Comparison of ENCODE assay signal across 19 cellular contexts in genomic region chr4:185580699-185581098, GRCh38. TPM values are rescaled to one million over a fixed set of nuclear protein-coding genes. Genes with fewer than 3 reads are reported as not detected.
DNase-seq lines count a peak whose midpoint lies in the region; FAIRE-seq and TF ChIP-seq lines count a peak whose summit lies in the region.
"Had no signal": no experiment of that assay in that cellular context is flagged by ENCODE, and none has a peak within 500 bp of the region (broad histone marks: within the 10 kb centered on the region; RNA-seq: fewer than 3 reads in every experiment).

No MANE protein-coding gene starts in this region.

- H3K9ac ChIP-seq in mammary epithelial cell (ENCODE audit: insufficient read depth, low read length) (no peak overlapping the region), mesendoderm (ENCODE audit: low read length) (no peak overlapping the region)

- H3K4me1 ChIP-seq in mammary epithelial cell (ENCODE audit: insufficient read depth, low read length) = no peaks in the 10 kb centered on the region
- no peaks in the 10 kb centered on the region for H3K4me1 ChIP-seq in breast epithelium
- no peaks in the 10 kb centered on the region for H3K4me1 ChIP-seq in mesendoderm (ENCODE audit: control insufficient read depth, low read depth, low read length)
- H3K4me1 ChIP-seq: A549 had no signal

- H3K27ac ChIP-seq in mammary epithelial cell (ENCODE audit: insufficient read depth, low read depth, low read length) (no peak overlapping the region), breast epithelium (no peak overlapping the region), mesendoderm (ENCODE audit: low read depth, low read length) (no peak overlapping the region)
- H3K27ac ChIP-seq: A549, HL-60, SK-N-MC had no signal

- H2BK120ac ChIP-seq in mesendoderm (ENCODE audit: low read depth, low read length) = no peak overlapping the region

- no peak overlapping the region for H2BK5ac ChIP-seq in mesendoderm (ENCODE audit: low read length)

- TF ChIP-seq POLR2A in breast epithelium (IDR thresholded peaks at IDR 0.05) = no peak

- no peak overlapping the region for H3K4me2 ChIP-seq in mammary epithelial cell (ENCODE audit: insufficient read depth, low read depth, low read length)
- H3K4me2 ChIP-seq in mesendoderm (ENCODE audit: low read length) = no peak overlapping the region
- H3K4me2 ChIP-seq: A549 had no signal

- intact Hi-C loops in mammary epithelial cell (cut with micrococcal nuclease) = no loop called here
- intact Hi-C loops in breast epithelium (cut with DNase I; ENCODE audit: low total_unique reads) = no loop called here

- no peaks in the 10 kb centered on the region for H3K79me2 ChIP-seq in mammary epithelial cell (ENCODE audit: insufficient read depth, low read length)
- no peaks in the 10 kb centered on the region for H3K79me2 ChIP-seq in mesendoderm (ENCODE audit: control insufficient read depth, insufficient read depth, low read length)

- H2AK5ac ChIP-seq in mesendoderm (ENCODE audit: low read length) = no peak overlapping the region

- H3K4ac ChIP-seq in mesendoderm (ENCODE audit: low read depth, low read length) = no peak overlapping the region

- no peak overlapping the region for H4K5ac ChIP-seq in mesendoderm (ENCODE audit: low read length)

- no peak overlapping the region for H3K18ac ChIP-seq in mesendoderm (ENCODE audit: low read length)

- in situ Hi-C loops in mammary epithelial cell (cut with MboI; ENCODE audit: low sequenced_read_pairs in 2 of 2) = loop anchor here (10.0 to 25.0 kb wide), 2 partner anchors 93 to 96 kb away; no protein-coding TSS in a partner anchor

- H3K4me3 ChIP-seq in mammary epithelial cell (replicated peaks in 1 of 3; ENCODE audit: insufficient read depth in 1 of 3, low read depth in 2 of 3, low read length in 3 of 3) = no peak overlapping the region
- H3K4me3 ChIP-seq in breast epithelium = no peak overlapping the region
- no peak overlapping the region for H3K4me3 ChIP-seq in mesendoderm (ENCODE audit: low read length)
- H3K4me3 ChIP-seq: A549, MG63, SK-N-MC had no signal

- H4K20me1 ChIP-seq in mammary epithelial cell (ENCODE audit: insufficient read depth, low read length) = no peaks in the 10 kb centered on the region

- H2AFZ ChIP-seq in mammary epithelial cell (ENCODE audit: low read depth, low read length) = no peak overlapping the region

- no peak overlapping the region for H4K8ac ChIP-seq in mesendoderm (ENCODE audit: low read depth, low read length)

- CTCF ChIA-PET in mammary epithelial cell (lab: Charles Lee; ENCODE audit: low non-redundant PET) = no interaction called here

- no peaks in the 10 kb centered on the region for H3K27me3 ChIP-seq in mammary epithelial cell (ENCODE audit: insufficient read depth, low read length)
- no peaks in the 10 kb centered on the region for H3K27me3 ChIP-seq in breast epithelium
- H3K27me3 ChIP-seq in mesendoderm (ENCODE audit: insufficient read depth, low read length, poor library complexity) = no peaks in the 10 kb centered on the region
- H3K27me3 ChIP-seq: MG63 had no signal

- H3K56ac ChIP-seq in mesendoderm (ENCODE audit: low read length) = no peak overlapping the region

- FAIRE-seq in urothelium cell line (lab: Jason Lieb, UNC) = no peak
- FAIRE-seq: A549 had no signal

- H3K79me1 ChIP-seq in mesendoderm (ENCODE audit: low read length) = no peaks in the 10 kb centered on the region

- no TSS peak for BruUV-seq in mammary epithelial cell (replicated peaks; lab: Mats Ljungman, UMichigan)

- DNase-seq in mammary epithelial cell = peak; percentile 9
- no peak for DNase-seq in breast epithelium (ENCODE audit: low spot score in 2 of 2)
- peak; percentile 32 for DNase-seq in amniotic epithelial cell (ENCODE audit: low read depth)
- peak; percentile 58 for DNase-seq in mesendoderm
- peak; percentile 27 for DNase-seq in urothelium cell line (ENCODE audit: low spot score)
- DNase-seq in cerebellum (ENCODE audit: low spot score) = no peak
- no peak for DNase-seq in HT-29 (ENCODE audit: low spot score)
- DNase-seq in MV-4-11 (lab: John Stamatoyannopoulos, UW) = no peak
- DNase-seq: DND-41, GOT3, HFFc6, MG63, NCI-H187 treated with DMSO at 0.1 percent for 48 hours, NCI-H524, OCI-M1 had no signal

- H3K9me3 ChIP-seq in mammary epithelial cell (replicated peaks; ENCODE audit: insufficient read depth, low read length) (no peaks in the 10 kb centered on the region), breast epithelium (no peaks in the 10 kb centered on the region)
- H3K9me3 ChIP-seq: A549, MG63 had no signal

- dilution Hi-C loops in mammary epithelial cell (cut with HindIII; ENCODE audit: low sequenced_read_pairs) = no loop called here

- no peak overlapping the region for H3K23ac ChIP-seq in mesendoderm (ENCODE audit: low read length)

- TF ChIP-seq CTCF in mammary epithelial cell (conservative IDR thresholded peaks at IDR 0.05 in 1 of 2, IDR thresholded peaks at IDR 0.05 in 1 of 2; ENCODE audit: extremely low read depth in 1 of 2, insufficient read depth in 1 of 2, low read depth in 1 of 2, low read length in 2 of 2) (no peak), breast epithelium (IDR thresholded peaks at IDR 0.05) (no peak)

- WGBS in mammary epithelial cell (ENCODE audit: low coverage, missing lambda C conversion rate) = 88% methylated on average over 11 of the region's 12 CpGs
- WGBS in mesendoderm (ENCODE audit: extremely low coverage, insufficient coverage, low lambda C conversion rate) = no CpG with 5 or more reads among the region's 12 CpGs

- H2BK15ac ChIP-seq in mesendoderm (replicated peaks; ENCODE audit: low read depth) = no peak overlapping the region

- H3K36me3 ChIP-seq in mammary epithelial cell (ENCODE audit: insufficient read depth, low read length) (no peaks in the 10 kb centered on the region), breast epithelium (no peaks in the 10 kb centered on the region), mesendoderm (ENCODE audit: control insufficient read depth, insufficient read depth, low read length) (no peaks in the 10 kb centered on the region)
- H3K36me3 ChIP-seq: MG63 had no signal

RNA-seq across cellular contexts. Expression of gene PDLIM3, which starts 45.4 kb away (rescaled TPM):
- total RNA-seq in mammary epithelial cell = 1 to 10 TPM in 1 of 2 donors, under 1 TPM in 1; 0.24 to 9.0 TPM
- 3.7 TPM for polyA plus RNA-seq in mammary epithelial cell
- 1.8 TPM for polyA minus RNA-seq in mammary epithelial cell
- total RNA-seq in breast epithelium = 100 to 1,000 TPM in 2 of 3 donors, 10 to 100 TPM in 1; 25.3 to 181 (median 175) TPM
- 3.4 TPM for polyA plus RNA-seq in mesendoderm (2013, experiment 1 of 2)
- 3.4 TPM for polyA plus RNA-seq in mesendoderm (2013, experiment 2 of 2)
- total RNA-seq in cerebellum = 93.4 TPM
- total RNA-seq in HT-29 (2014; rRNA removed; shearing (Covaris generic)) = not detected in 2 replicates
- total RNA-seq: HFFc6 had no signal
- polyA plus RNA-seq: CD14-positive monocyte had no signal

Comparison
In these comparisons a context has a peak if more than half of its experiments do, and no peak if none do; other contexts are left out.
1. DNase-seq: peak in mammary epithelial cell (single experiment), amniotic epithelial cell (single experiment), mesendoderm (single experiment) and urothelium cell line (single experiment); none in breast epithelium (0 of 2), cerebellum (single experiment), HT-29 (single experiment) and MV-4-11 (single experiment).